8 cellular contexts compared by ENCODE assay signal in the genomic region with DNA sequence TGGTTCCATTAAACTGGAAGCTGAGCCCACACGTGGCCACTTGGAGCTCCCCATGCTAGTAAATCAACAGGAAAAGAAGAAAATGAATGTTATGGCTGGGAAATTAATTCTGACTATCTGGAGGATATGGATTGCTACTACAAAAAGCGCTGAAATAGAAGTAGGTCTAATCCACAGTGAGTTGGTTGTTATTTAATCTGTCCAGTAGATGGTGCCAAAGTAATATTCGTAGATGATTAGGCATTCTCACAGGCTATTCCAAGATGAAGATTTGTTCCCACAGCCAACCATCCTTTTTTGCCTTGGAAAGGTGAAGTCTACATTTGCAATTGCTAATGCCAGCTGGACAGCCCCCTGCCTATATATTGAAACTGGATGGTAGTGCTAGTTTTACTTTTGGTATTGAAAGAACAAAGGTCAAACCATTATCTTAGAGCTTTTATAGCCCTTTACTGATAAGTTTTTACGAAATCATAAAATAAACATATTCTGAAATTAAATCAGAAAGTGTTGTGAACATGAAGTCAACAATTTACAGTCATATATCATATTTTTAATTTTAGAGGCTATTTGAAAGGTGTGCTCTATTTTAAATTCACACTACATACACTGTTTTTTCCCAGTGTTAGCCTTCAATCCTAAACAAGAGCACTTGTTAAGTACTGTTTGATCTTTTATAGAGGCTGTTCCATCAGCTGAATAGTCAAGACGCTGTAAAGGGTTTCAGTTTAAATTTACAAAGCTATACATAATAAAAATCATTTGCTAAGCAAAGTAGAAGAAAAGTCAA. TPM values are rescaled to one million over a fixed set of nuclear protein-coding genes. Genes with fewer than 3 reads are reported as not detected.
DNase-seq lines count a peak whose midpoint lies in the region; ATAC-seq and TF ChIP-seq lines count a peak whose summit lies in the region.

No MANE protein-coding gene starts in this region.

- H3K27ac ChIP-seq in AG04450 (ENCODE audit: low read depth, low read length), result no peak overlapping the region
- H3K27ac ChIP-seq in ovary, result no peak overlapping the region

- H3K36me3 Mint-ChIP-seq in stimulated activated effector memory CD8-positive, alpha-beta T cell treated with anti-CD3 and anti-CD28 coated beads, Interleukin-12 subunit alpha, Interleukin-12 subunit beta, amount 100 ng/mL, for 72 hours, result no peaks in the 10 kb centered on the region

- H3K9me3 Mint-ChIP-seq in stimulated activated effector memory CD8-positive, alpha-beta T cell treated with anti-CD3 and anti-CD28 coated beads, Interleukin-12 subunit alpha, Interleukin-12 subunit beta, amount 100 ng/mL, for 72 hours, result no peaks in the 10 kb centered on the region

- 16 to 24% (median 21%) methylated on average over 5 of the region's 5 CpGs for WGBS in ovary, 3 donors

- H3K4me3 Mint-ChIP-seq in stimulated activated effector memory CD8-positive, alpha-beta T cell treated with anti-CD3 and anti-CD28 coated beads, Interleukin-12 subunit alpha, Interleukin-12 subunit beta, amount 100 ng/mL, for 72 hours, result no peak overlapping the region

- H3K27ac Mint-ChIP-seq in stimulated activated effector memory CD8-positive, alpha-beta T cell treated with anti-CD3 and anti-CD28 coated beads, Interleukin-12 subunit alpha, Interleukin-12 subunit beta, amount 100 ng/mL, for 72 hours, result no peak overlapping the region

- TF ChIP-seq CTCF in AG04450 (IDR thresholded peaks at IDR 0.05; ENCODE audit: low read depth, low read length) (peak; percentile 49), GM13977 (IDR thresholded peaks at IDR 0.05; ENCODE audit: extremely low read depth, insufficient read depth, missing control alignments) (peak; percentile 50), LNCaP clone FGC (IDR thresholded peaks at IDR 0.05; ENCODE audit: control insufficient read depth, extremely low read depth, insufficient read depth) (peak; percentile 65), ovary (IDR thresholded peaks at IDR 0.05) (peak in 2 of 3 donors; percentile 22 to 32)

- ATAC-seq in stimulated activated effector memory CD8-positive, alpha-beta T cell treated with anti-CD3 and anti-CD28 coated beads, Interleukin-12 subunit alpha, Interleukin-12 subunit beta, amount 100 ng/mL, for 72 hours, result no peak

- H3K4me3 ChIP-seq in AG04450 (ENCODE audit: low read depth, low read length) (no peak overlapping the region), LNCaP clone FGC (ENCODE audit: low read depth, low read length) (no peak overlapping the region), ovary (no peak overlapping the region)

- H3K4me1 Mint-ChIP-seq in stimulated activated effector memory CD8-positive, alpha-beta T cell treated with anti-CD3 and anti-CD28 coated beads, Interleukin-12 subunit alpha, Interleukin-12 subunit beta, amount 100 ng/mL, for 72 hours, result peaks cover 4% of the 10 kb centered on the region

- POLR2A ChIA-PET in AG04450 (lab: Yijun Ruan, JAX), result no interaction called here

- CTCF ChIA-PET in AG04450 (lab: Charles Lee), result interaction anchor here (0.6 to 1.7 kb wide), 13 partner anchors 14 to 1409 kb away, joined by 3 to 7 read pairs (median 3); partner anchors contain the start of gene RBM11

- in situ Hi-C loops in GM13977 (cut with MboI; ENCODE audit: low pct_unique_long_range_greater_than_20kb, low sequenced_read_pairs, unreplicated experiment), result no loop called here
- in situ Hi-C loops in SK-MEL-5 (cut with HindIII; ENCODE audit: low pct_unique_long_range_greater_than_20kb, low sequenced_read_pairs), result no loop called here

- H3K9me3 ChIP-seq in AG04450 (ENCODE audit: control insufficient read depth, insufficient read depth, low read length) (no peaks in the 10 kb centered on the region), ovary (no peaks in the 10 kb centered on the region)

- no peak for TF ChIP-seq POLR2A in ovary (IDR thresholded peaks at IDR 0.05)

- H3K36me3 ChIP-seq in ovary, result no peaks in the 10 kb centered on the region

- no peaks in the 10 kb centered on the region for H3K4me1 ChIP-seq in ovary (ENCODE audit: insufficient read depth)

- DNase-seq in AG04450 (ENCODE audit: low read depth, low spot score), result no peak
- DNase-seq in GM13977 (ENCODE audit: low spot score), result peak; percentile 31
- peak; percentile 26 for DNase-seq in LNCaP clone FGC (ENCODE audit: low read depth)
- peak; percentile 69 for DNase-seq in SK-MEL-5 (ENCODE audit: low read depth, low spot score)
- peak; percentile 34 for DNase-seq in fibroblast of the conjunctiva (ENCODE audit: low read depth)
- no peak for DNase-seq in ovary
- no peak for DNase-seq in stimulated activated CD4-positive, alpha-beta T cell treated with anti-CD3 and anti-CD28 coated beads, Interleukin-4, amount 100 ng/mL, for 24 hours
- no peak for DNase-seq in stimulated activated effector memory CD8-positive, alpha-beta T cell treated with anti-CD3 and anti-CD28 coated beads, Interleukin-12 subunit alpha, Interleukin-12 subunit beta, amount 100 ng/mL, for 72 hours (ENCODE audit: low spot score in 2 of 2)

- intact Hi-C loops in ovary (cut with DNase I), result loop anchor here in 2 of 4 donors (10.0 kb wide), 2 partner anchors 1225 to 1335 kb away; no protein-coding TSS in a partner anchor

- TF ChIP-seq EP300 in ovary (IDR thresholded peaks at IDR 0.05), result no peak

- H3K27me3 ChIP-seq in AG04450 (ENCODE audit: control insufficient read depth, insufficient read depth, low read length) (no peaks in the 10 kb centered on the region), ovary (no peaks in the 10 kb centered on the region)

RNA-seq across cellular contexts. Expression of gene RBM11, which starts 43.9 kb away (rescaled TPM):
- polyA plus RNA-seq in AG04450 (2011; rRNA removed), result not detected in 2 replicates
- polyA minus RNA-seq in AG04450 (2011; rRNA and poly(A)+ RNA removed), result not detected in 2 replicates
- 1.6 and 2.0 TPM in 2 replicates for total RNA-seq in SK-MEL-5 (2014; rRNA removed; shearing (Covaris generic))
- polyA plus RNA-seq in SK-MEL-5 (2015; cell fraction: cytosol; rRNA removed), result 1.3 and 1.4 TPM in 2 replicates
- 7.3 and 10.9 TPM in 2 replicates for polyA plus RNA-seq in SK-MEL-5 (2015; cell fraction: nucleus; rRNA removed)
- 1 to 10 TPM; 5.5 to 9.2 (median 7.6) TPM for total RNA-seq in ovary
- 1 to 10 TPM; 4.8 to 5.5 TPM for polyA plus RNA-seq in ovary

RNA-seq across cellular contexts. Expression of gene LIPI, which starts 49.1 kb away (rescaled TPM):
- polyA plus RNA-seq in AG04450 (2011; rRNA removed) (not detected in 2 replicates), ovary (under 1 TPM in 1 of 2 donors, not detected in 1; 0.18 TPM)
- polyA minus RNA-seq in AG04450 (2011; rRNA and poly(A)+ RNA removed), result not detected in 2 replicates
- total RNA-seq in SK-MEL-5 (2014; rRNA removed; shearing (Covaris generic)), result not detected in 2 replicates
- not detected in 2 replicates for polyA plus RNA-seq in SK-MEL-5 (2015; cell fraction: cytosol; rRNA removed)
- polyA plus RNA-seq in SK-MEL-5 (2015; cell fraction: nucleus; rRNA removed), result not detected in 2 replicates
- total RNA-seq in ovary, result under 1 TPM in 1 of 7 donors, not detected in 6; 0.48 TPM

Comparison
In these comparisons a context has a peak if more than half of its experiments do, and no peak if none do; other contexts are left out.
1. DNase-seq: peak in GM13977 (single experiment), LNCaP clone FGC (single experiment), SK-MEL-5 (single experiment) and fibroblast of the conjunctiva (single experiment); none in AG04450 (single experiment), ovary (0 of 5), stimulated activated CD4-positive, alpha-beta T cell treated with anti-CD3 and anti-CD28 coated beads, Interleukin-4, amount 100 ng/mL, for 24 hours (single experiment) and stimulated activated effector memory CD8-positive, alpha-beta T cell treated with anti-CD3 and anti-CD28 coated beads, Interleukin-12 subunit alpha, Interleukin-12 subunit beta, amount 100 ng/mL, for 72 hours (0 of 2).
2. Peak in every context shown above with its lines, with median percentiles within 50 percentile points of each other: CTCF ChIP-seq.